8 cellular contexts compared by ENCODE assay signal in the genomic region with DNA sequence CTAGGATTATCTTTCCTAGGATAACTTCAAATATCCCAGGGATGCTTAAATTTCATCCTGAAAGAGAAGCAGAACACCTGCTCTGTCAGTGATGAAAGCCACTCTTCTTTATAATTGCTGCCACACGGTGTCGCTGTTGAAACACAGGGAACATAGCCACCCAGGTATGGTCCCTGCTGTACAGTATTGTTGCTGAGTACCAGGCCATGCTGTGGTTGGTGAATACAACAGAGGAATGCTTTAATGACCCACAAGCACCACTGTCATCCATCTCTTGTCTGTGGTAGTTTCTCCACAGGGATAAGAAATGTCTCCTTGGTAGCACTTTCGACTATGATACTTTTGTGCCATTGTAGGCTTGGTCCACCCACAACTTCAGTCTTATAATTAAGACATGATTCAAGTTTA.
A peak's percentile ranks its signal among the peaks of the same experiment; 100 is the strongest.
DNase-seq lines count a peak whose midpoint lies in the region; ATAC-seq and FAIRE-seq lines count a peak whose summit lies in the region.

No MANE protein-coding gene starts in this region.

- peak; percentile 62 for FAIRE-seq in urothelium cell line (lab: Jason Lieb, UNC)

- DNase-seq in DMS153 treated with DMSO at 0.1 percent for 48 hours (lab: John Stamatoyannopoulos, UW; ENCODE audit: unreplicated experiment) (peak; percentile 49), Kasumi-1 (lab: John Stamatoyannopoulos, UW) (peak; percentile 76 to 81), SHP77 (lab: John Stamatoyannopoulos, UW) (peak; percentile 76 to 81), globus pallidus (ENCODE audit: low spot score) (peak; percentile 32), pons (ENCODE audit: low spot score) (peak; percentile 67), urothelium cell line (ENCODE audit: low spot score) (peak; percentile 74)
- peak; percentile 85 for DNase-seq in activated effector memory CD4-positive, alpha-beta T cell treated with anti-CD3 and anti-CD28 coated beads, Interleukin-2, amount 50 U/mL, for 16 hours

- ATAC-seq in GM21447 (IDR thresholded peaks at IDR 0.05; ENCODE audit: unreplicated experiment): peak; percentile 75

Comparison
In these comparisons a context has a peak if more than half of its experiments do, and no peak if none do; other contexts are left out.
1. Peak in every context shown above with its lines: DNase-seq and ATAC-seq.
2. DNase-seq: peak in every context shown above with its lines; median percentile 85 in activated effector memory CD4-positive, alpha-beta T cell treated with anti-CD3 and anti-CD28 coated beads, Interleukin-2, amount 50 U/mL, for 16 hours; 78 in Kasumi-1; 78 in SHP77; 74 in urothelium cell line; 67 in pons; 49 in DMS153 treated with DMSO at 0.1 percent for 48 hours; 32 in globus pallidus.